9 cellular contexts compared by ENCODE assay signal in the genomic region with DNA sequence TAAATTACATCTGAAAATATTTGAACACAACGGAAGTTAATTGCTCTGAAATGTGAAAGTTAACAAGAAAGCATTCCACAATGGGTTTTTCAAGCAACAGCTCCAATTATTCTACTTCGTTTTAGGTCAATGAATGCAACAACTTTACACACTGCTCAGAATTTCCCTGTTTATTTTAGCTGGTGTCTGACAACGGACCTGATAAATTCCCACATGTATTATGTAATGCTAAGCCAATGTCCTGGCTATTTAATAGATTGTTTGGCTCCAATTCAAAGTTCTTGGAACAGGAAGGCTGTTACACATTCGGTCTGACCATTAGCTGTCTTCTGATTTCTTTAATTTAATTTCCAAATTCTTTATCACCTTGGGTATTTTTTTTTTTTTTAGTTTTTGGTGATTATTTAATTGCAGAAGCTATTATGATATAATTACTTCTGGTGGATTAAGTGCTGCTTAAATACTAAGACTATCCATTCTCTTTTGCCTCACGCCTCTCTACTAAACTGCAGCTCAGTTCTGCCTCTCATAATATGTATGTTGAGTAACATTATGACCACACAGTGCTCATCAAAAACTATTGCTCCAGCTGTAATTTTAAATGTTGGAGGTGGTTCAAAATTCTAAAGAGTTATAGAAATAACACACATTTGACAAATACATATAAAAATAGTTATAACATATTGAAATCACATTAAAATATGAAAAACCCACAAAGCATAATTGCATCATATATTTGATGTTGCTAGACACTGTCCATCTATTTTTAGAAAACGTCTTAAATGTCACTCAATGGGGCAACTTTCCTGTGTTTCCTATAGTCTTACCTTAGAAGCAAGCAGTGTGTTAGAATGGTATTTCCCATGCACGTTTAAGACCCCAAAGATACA. TPM values are rescaled to one million over a fixed set of nuclear protein-coding genes. Genes with fewer than 3 reads are reported as not detected.
DNase-seq lines count a peak whose midpoint lies in the region; ATAC-seq and TF ChIP-seq lines count a peak whose summit lies in the region.
"Had no signal": no experiment of that assay in that cellular context is flagged by ENCODE, and none has a peak within 500 bp of the region (broad histone marks: within the 10 kb centered on the region; RNA-seq: fewer than 3 reads in every experiment).

No MANE protein-coding gene starts in this region.

- H3K27me3 ChIP-seq in endocrine pancreas (ENCODE audit: control insufficient read depth, insufficient read depth, low read length) (peaks cover 2% of the 10 kb centered on the region), neutrophil (no peaks in the 10 kb centered on the region)

- no peak for TF ChIP-seq CTCF in neutrophil (IDR thresholded peaks at IDR 0.05)

- no peak overlapping the region for H3K9ac ChIP-seq in endocrine pancreas (ENCODE audit: control insufficient read depth, insufficient read depth, low read length)
- H3K9ac ChIP-seq: KMS-11 had no signal

- H3K36me3 ChIP-seq in endocrine pancreas (ENCODE audit: control insufficient read depth, insufficient read depth, low read length) (no peaks in the 10 kb centered on the region), neutrophil (no peaks in the 10 kb centered on the region)

- DNase-seq in Daoy (ENCODE audit: low read depth) (peak; percentile 17), NOMO-1 treated with DMSO at 0.1 percent for 48 hours (lab: John Stamatoyannopoulos, UW; ENCODE audit: unreplicated experiment) (peak; percentile 88), GM19238 (ENCODE audit: insufficient read length, low spot score) (no peak), NCI-H1417 treated with DMSO at 0.1 percent for 48 hours (lab: John Stamatoyannopoulos, UW) (no peak)

- ATAC-seq in GM19467 (IDR thresholded peaks at IDR 0.05; ENCODE audit: unreplicated experiment) (no peak), HG03571 (IDR thresholded peaks at IDR 0.05; ENCODE audit: unreplicated experiment) (no peak)

- H3K4me1 ChIP-seq in endocrine pancreas (ENCODE audit: control insufficient read depth, insufficient read depth, low read length) (no peaks in the 10 kb centered on the region), neutrophil (ENCODE audit: control insufficient read depth in 1 of 2, insufficient read depth in 1 of 2, low read depth in 1 of 2, low read length in 1 of 2) (peaks cover 68 to 71% of the 10 kb centered on the region in 2 experiments)

- H3K4me3 ChIP-seq in endocrine pancreas (ENCODE audit: control insufficient read depth, insufficient read depth, low read length) (peak overlapping the region; percentile 4), neutrophil (ENCODE audit: low read depth in 1 of 2, low read length in 1 of 2) (peak overlapping the region; percentile 24 to 45)

- no peaks in the 10 kb centered on the region for H3K9me3 ChIP-seq in endocrine pancreas (ENCODE audit: control insufficient read depth, low read length)
- H3K9me3 ChIP-seq in neutrophil, result no peaks in the 10 kb centered on the region

- peak overlapping the region; percentile 92 for H3K27ac ChIP-seq in neutrophil
- H3K27ac ChIP-seq: KMS-11 had no signal

RNA-seq across cellular contexts. Expression of a gene that starts 57.8 kb away (rescaled TPM):
- 3.0 and 5.2 TPM in 2 replicates for total RNA-seq in Daoy (2014; rRNA removed; shearing (Covaris generic))

Comparison
In these comparisons a context has a peak if more than half of its experiments do, and no peak if none do; other contexts are left out.
1. DNase-seq: peak in Daoy (single experiment) and NOMO-1 treated with DMSO at 0.1 percent for 48 hours (single experiment); none in GM19238 (single experiment) and NCI-H1417 treated with DMSO at 0.1 percent for 48 hours (single experiment).